Comparison of ENCODE assay signal across 15 cellular contexts in the genomic region with DNA sequence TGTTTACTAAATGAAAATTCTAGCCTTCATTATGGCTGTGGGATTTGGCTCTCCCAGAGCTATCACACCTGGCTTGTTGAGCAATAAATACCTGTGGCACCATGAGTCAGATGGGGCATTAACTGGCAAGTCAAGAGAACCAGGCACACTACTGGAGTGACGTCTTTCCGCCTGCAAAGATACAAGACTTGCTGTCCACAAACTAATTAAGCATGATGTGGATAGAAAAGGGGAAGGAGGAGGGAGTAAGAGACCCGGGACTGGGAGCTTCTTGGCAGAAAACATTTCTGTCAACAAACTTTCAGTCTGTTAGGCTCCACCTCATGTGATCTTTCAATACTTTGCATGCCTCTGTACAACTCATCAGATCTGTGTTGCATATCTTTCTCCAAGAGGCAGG. TPM values are rescaled to one million over a fixed set of nuclear protein-coding genes. Genes with fewer than 3 reads are reported as not detected.
DNase-seq lines count a peak whose midpoint lies in the region; ATAC-seq and TF ChIP-seq lines count a peak whose summit lies in the region.
"Had no signal": no experiment of that assay in that cellular context is flagged by ENCODE, and none has a peak within 500 bp of the region (broad histone marks: within the 10 kb centered on the region; RNA-seq: fewer than 3 reads in every experiment).

No MANE protein-coding gene starts in this region.

- no peaks in the 10 kb centered on the region for H3K9me3 ChIP-seq in right lobe of liver

- peaks cover 42% of the 10 kb centered on the region for H3K4me1 Mint-ChIP-seq in chondrocyte (ENCODE audit: low read depth)
- no peaks in the 10 kb centered on the region for H3K4me1 Mint-ChIP-seq in activated T-helper 2 cell treated with anti-CD3 and anti-CD28 coated beads, Interferon-gamma antibody, Interleukin-2, Interleukin-4, amounts not matched to agents 10 μg/mL and 5 μg/mL and 100 μg/mL, durations not matched to agents 14 hours and 24 hours and 36 hours (ENCODE audit: low read depth)

- H3K4me3 Mint-ChIP-seq in chondrocyte (ENCODE audit: unreplicated experiment): no peak overlapping the region
- no peak overlapping the region for H3K4me3 Mint-ChIP-seq in activated T-helper 2 cell treated with anti-CD3 and anti-CD28 coated beads, Interferon-gamma antibody, Interleukin-2, Interleukin-4, amounts not matched to agents 10 μg/mL and 5 μg/mL and 100 μg/mL, durations not matched to agents 14 hours and 24 hours and 36 hours (ENCODE audit: low read depth)
- H3K4me3 Mint-ChIP-seq: GM23338 had no signal

- H3K36me3 Mint-ChIP-seq in chondrocyte (ENCODE audit: low read depth): no peaks in the 10 kb centered on the region
- H3K36me3 Mint-ChIP-seq in activated T-helper 2 cell treated with anti-CD3 and anti-CD28 coated beads, Interferon-gamma antibody, Interleukin-2, Interleukin-4, amounts not matched to agents 10 μg/mL and 5 μg/mL and 100 μg/mL, durations not matched to agents 14 hours and 24 hours and 36 hours (ENCODE audit: low read depth): no peaks in the 10 kb centered on the region

- no peak overlapping the region for H3K27ac ChIP-seq in right lobe of liver
- H3K27ac ChIP-seq: parathyroid adenoma had no signal

- no peak overlapping the region for H3K4me3 ChIP-seq in right lobe of liver
- H3K4me3 ChIP-seq: GM23338 had no signal

- peak overlapping the region; percentile 72 for H3K27ac Mint-ChIP-seq in chondrocyte (ENCODE audit: unreplicated experiment)
- H3K27ac Mint-ChIP-seq in activated T-helper 2 cell treated with anti-CD3 and anti-CD28 coated beads, Interferon-gamma antibody, Interleukin-2, Interleukin-4, amounts not matched to agents 10 μg/mL and 5 μg/mL and 100 μg/mL, durations not matched to agents 14 hours and 24 hours and 36 hours: no peak overlapping the region
- H3K27ac Mint-ChIP-seq: GM23338 had no signal

- H3K9me3 Mint-ChIP-seq in chondrocyte (ENCODE audit: low read depth): no peaks in the 10 kb centered on the region
- no peaks in the 10 kb centered on the region for H3K9me3 Mint-ChIP-seq in activated T-helper 2 cell treated with anti-CD3 and anti-CD28 coated beads, Interferon-gamma antibody, Interleukin-2, Interleukin-4, amounts not matched to agents 10 μg/mL and 5 μg/mL and 100 μg/mL, durations not matched to agents 14 hours and 24 hours and 36 hours
- H3K9me3 Mint-ChIP-seq: GM23338 had no signal

- intact Hi-C loops in right lobe of liver (cut with DNase I): no loop called here
- intact Hi-C loops in activated T-helper 2 cell treated with anti-CD3 and anti-CD28 coated beads, Interferon-gamma antibody, Interleukin-2, Interleukin-4, amounts not matched to agents 10 μg/mL and 5 μg/mL and 100 μg/mL, durations not matched to agents 14 hours and 24 hours and 36 hours (cut with micrococcal nuclease): no loop called here

- WGBS in right lobe of liver (ENCODE audit: insufficient coverage, low coverage, low lambda C conversion rate, missing lambda C conversion rate): 47% methylated on average over 3 of the region's 3 CpGs

- DNase-seq in AG08396 (ENCODE audit: low spot score) (peak; percentile 33), LHCN-M2 (ENCODE audit: low read depth) (peak; percentile 19), chondrocyte (ENCODE audit: low spot score) (no peak), right lobe of liver (no peak)
- DNase-seq in activated CD8-positive, alpha-beta memory T cell treated with anti-CD3 and anti-CD28 coated beads, Interleukin-2, amount 50 U/mL, for 4 hours: no peak
- DNase-seq in activated T-helper 2 cell treated with anti-CD3 and anti-CD28 coated beads, Interferon-gamma antibody, Interleukin-2, Interleukin-4, amounts not matched to agents 10 μg/mL and 5 μg/mL and 100 μg/mL, durations not matched to agents 14 hours and 24 hours and 36 hours (ENCODE audit: low spot score): no peak
- DNase-seq in activated CD4-positive, alpha-beta T cell treated with anti-CD3 and anti-CD28 coated beads for 48 hours: no peak
- DNase-seq: anterior cingulate cortex, KBM-7, left cardiac atrium, NCI-H446 treated with DMSO at 0.1 percent for 48 hours, SW 1271 had no signal

- TF ChIP-seq POLR2A in right lobe of liver (IDR thresholded peaks at IDR 0.05): no peak

- no peaks in the 10 kb centered on the region for H3K27me3 Mint-ChIP-seq in chondrocyte (ENCODE audit: low read depth)
- peaks cover 3% of the 10 kb centered on the region for H3K27me3 Mint-ChIP-seq in activated T-helper 2 cell treated with anti-CD3 and anti-CD28 coated beads, Interferon-gamma antibody, Interleukin-2, Interleukin-4, amounts not matched to agents 10 μg/mL and 5 μg/mL and 100 μg/mL, durations not matched to agents 14 hours and 24 hours and 36 hours (ENCODE audit: low read depth)

- no peaks in the 10 kb centered on the region for H3K36me3 ChIP-seq in right lobe of liver

- H3K27me3 ChIP-seq in right lobe of liver: no peaks in the 10 kb centered on the region

- no peaks in the 10 kb centered on the region for H3K4me1 ChIP-seq in right lobe of liver
- H3K4me1 ChIP-seq: parathyroid adenoma had no signal

- TF ChIP-seq CTCF in chondrocyte (IDR thresholded peaks at IDR 0.05) (no peak), right lobe of liver (IDR thresholded peaks at IDR 0.05) (no peak)

- peak; percentile 48 to 85 (median 52) for ATAC-seq in right lobe of liver
- no peak for ATAC-seq in HG03439 (IDR thresholded peaks at IDR 0.05; ENCODE audit: unreplicated experiment)
- ATAC-seq: GM23338 had no signal

RNA-seq across cellular contexts. Expression of a gene that starts 56.5 kb away (rescaled TPM):
- total RNA-seq in LHCN-M2 (2014; rRNA removed) (0.06 TPM in 1 of 2 replicates, not detected in the other), chondrocyte (7.3 to 13.8 TPM (median 13.1 TPM) in 3 replicates), right lobe of liver (100 to 1,000 TPM in 5 of 6 experiments, 10 to 100 TPM in 1; 79.9 to 241 (median 135) TPM)
- polyA plus RNA-seq in LHCN-M2 (2012): 0.29 TPM
- total RNA-seq in activated T-helper 2 cell treated with anti-CD3 and anti-CD28 coated beads, Interferon-gamma antibody, Interleukin-2, Interleukin-4, amounts not matched to agents 10 μg/mL and 5 μg/mL and 100 μg/mL, durations not matched to agents 14 hours and 24 hours and 36 hours: 5.7 and 6.0 TPM in 2 replicates

Comparison
In these comparisons a context has a peak if more than half of its experiments do, and no peak if none do; other contexts are left out.
1. DNase-seq: peak in AG08396 (single experiment) and LHCN-M2 (single experiment); none in chondrocyte (single experiment), right lobe of liver (0 of 3), activated CD8-positive, alpha-beta memory T cell treated with anti-CD3 and anti-CD28 coated beads, Interleukin-2, amount 50 U/mL, for 4 hours (single experiment), activated T-helper 2 cell treated with anti-CD3 and anti-CD28 coated beads, Interferon-gamma antibody, Interleukin-2, Interleukin-4, amounts not matched to agents 10 μg/mL and 5 μg/mL and 100 μg/mL, durations not matched to agents 14 hours and 24 hours and 36 hours (single experiment) and activated CD4-positive, alpha-beta T cell treated with anti-CD3 and anti-CD28 coated beads for 48 hours (single experiment).